Comparison of ENCODE assay signal across 8 cellular contexts in the genomic region with DNA sequence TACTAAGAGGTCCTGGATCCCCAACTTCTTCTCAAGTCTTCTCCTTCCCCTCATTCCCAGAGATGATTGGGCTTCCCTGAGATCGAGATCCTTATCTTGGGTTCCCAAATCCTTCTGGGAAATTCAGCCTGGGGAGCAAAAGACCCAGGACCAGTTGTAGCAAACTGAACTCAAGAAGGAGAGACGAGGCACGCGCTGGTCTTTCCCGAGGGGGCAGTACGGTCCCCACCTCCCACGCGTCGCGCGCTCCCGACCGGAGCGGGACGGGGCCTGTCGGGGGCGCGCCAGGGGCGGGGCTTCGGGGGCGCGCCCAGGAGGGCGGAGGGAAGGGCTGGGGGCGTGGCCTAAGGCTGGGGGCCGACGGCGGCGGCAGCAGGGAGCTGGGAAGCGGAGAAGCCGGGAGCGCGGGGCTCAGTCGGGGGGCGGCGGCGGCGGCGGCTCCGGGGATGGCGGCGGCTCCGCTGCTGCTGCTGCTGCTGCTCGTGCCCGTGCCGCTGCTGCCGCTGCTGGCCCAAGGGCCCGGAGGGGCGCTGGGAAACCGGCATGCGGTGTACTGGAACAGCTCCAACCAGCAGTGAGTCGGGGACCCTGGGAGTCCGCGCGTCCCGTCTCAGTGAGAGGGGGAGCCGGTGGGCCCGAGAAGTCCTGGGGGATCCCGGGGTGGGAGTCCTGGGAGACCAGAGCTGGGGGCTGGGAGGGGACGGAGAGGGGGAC. TPM values are rescaled to one million over a fixed set of nuclear protein-coding genes. Genes with fewer than 3 reads are reported as not detected.
A peak's percentile ranks its signal among the peaks of the same experiment; 100 is the strongest.
DNase-seq lines count a peak whose midpoint lies in the region; ATAC-seq, FAIRE-seq and TF ChIP-seq lines count a peak whose summit lies in the region.

A gene with protein sequence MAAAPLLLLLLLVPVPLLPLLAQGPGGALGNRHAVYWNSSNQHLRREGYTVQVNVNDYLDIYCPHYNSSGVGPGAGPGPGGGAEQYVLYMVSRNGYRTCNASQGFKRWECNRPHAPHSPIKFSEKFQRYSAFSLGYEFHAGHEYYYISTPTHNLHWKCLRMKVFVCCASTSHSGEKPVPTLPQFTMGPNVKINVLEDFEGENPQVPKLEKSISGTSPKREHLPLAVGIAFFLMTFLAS (plus strand): TSS at position 342 of the 714 bp plus-strand sequence. CDS start 105 bp downstream, at position 447.

- peak; percentile 35 for ATAC-seq in PC-3

- H3K9ac ChIP-seq in PC-3 (ENCODE audit: low read length), result no peak within 1 kb of the TSS

- H3K27ac ChIP-seq in PC-3 (ENCODE audit: low read length) (no peak within 1 kb of the TSS), osteoblast (ENCODE audit: low read depth, low read length) (no peak within 1 kb of the TSS)

- POLR2A ChIA-PET in PC-3 (lab: Charles Lee; ENCODE audit: unreplicated experiment), result no interaction called here

- H3K9me3 ChIP-seq in PC-3 (ENCODE audit: low read length) (no peaks in the 10 kb centered on the region), osteoblast (ENCODE audit: low read depth, low read length) (no peaks in the 10 kb centered on the region)

- H3K27me3 ChIP-seq in PC-3 (ENCODE audit: low read length) (peaks cover 44% of the 10 kb centered on the region), osteoblast (ENCODE audit: insufficient read depth, low read length) (peaks cover 61% of the 10 kb centered on the region)

- CTCF ChIA-PET in PC-3 (lab: Charles Lee), result interaction anchor here (0.6 to 1.0 kb wide), 3 partner anchors 17 to 34 kb away, joined by 3 to 4 read pairs (median 3); no protein-coding TSS in a partner anchor

- H2AFZ ChIP-seq in PC-3 (ENCODE audit: low read length) (peak within 1 kb of the TSS; percentile 80), osteoblast (ENCODE audit: low read length) (no peak within 1 kb of the TSS)

- H3K79me2 ChIP-seq in PC-3 (ENCODE audit: low read length) (no peaks in the 10 kb centered on the region), osteoblast (ENCODE audit: insufficient read depth, low read length) (no peaks in the 10 kb centered on the region)

- TF ChIP-seq POLR2A in H54 (IDR thresholded peaks at IDR 0.05; ENCODE audit: low read depth, low read length), result no peak

- H3K4me2 ChIP-seq in PC-3 (ENCODE audit: low read length), result peak within 1 kb of the TSS; percentile 80
- H3K4me2 ChIP-seq in osteoblast (ENCODE audit: insufficient read depth, low read length), result peak within 1 kb of the TSS; percentile 67

- no peak for FAIRE-seq in H54 (lab: Jason Lieb, UNC)
- FAIRE-seq in urothelium cell line (lab: Jason Lieb, UNC), result peak; percentile 35

- H4K20me1 ChIP-seq in PC-3 (ENCODE audit: low read length) (no peaks in the 10 kb centered on the region), osteoblast (ENCODE audit: insufficient read depth, low read length) (peaks cover 3% of the 10 kb centered on the region)

- peaks cover 57% of the 10 kb centered on the region for H3K4me1 ChIP-seq in PC-3 (ENCODE audit: insufficient read depth, low read length)
- H3K4me1 ChIP-seq in osteoblast (ENCODE audit: insufficient read depth, low read length), result peaks cover 4% of the 10 kb centered on the region

- H3K36me3 ChIP-seq in PC-3 (ENCODE audit: low read depth, low read length) (no peaks in the 10 kb centered on the region), osteoblast (ENCODE audit: insufficient read depth, low read length) (no peaks in the 10 kb centered on the region)

- no peaks in the 10 kb centered on the region for H3K9me2 ChIP-seq in PC-3 (replicated peaks; ENCODE audit: low read length)

- BruUV-seq in PC-3 (replicated peaks; lab: Mats Ljungman, UMichigan), result no TSS peak

- H3K4me3 ChIP-seq in PC-3 (ENCODE audit: low read length) (peak within 1 kb of the TSS; percentile 71), osteoblast (ENCODE audit: insufficient read depth, low read length) (peak within 1 kb of the TSS; percentile 59)

- H3F3A ChIP-seq in PC-3 (ENCODE audit: low read length, unreplicated experiment), result no peaks in the 10 kb centered on the region

- DNase-seq in Ammon's horn (ENCODE audit: low spot score) (peak; percentile 78), H54 (ENCODE audit: insufficient read length, low spot score) (peak; percentile 89), PC-3 (peak; percentile 81), germinal center (ENCODE audit: low spot score) (peak; percentile 91), osteoblast (ENCODE audit: insufficient read length, low spot score, missing footprints) (peak; percentile 100), urothelium cell line (ENCODE audit: low spot score) (peak; percentile 96), NOMO-1 treated with dmso at 0.1 percent for 144 hours (lab: John Stamatoyannopoulos, UW; ENCODE audit: unreplicated experiment) (no peak)
- peak; percentile 68 for DNase-seq in activated naive CD4-positive, alpha-beta T cell treated with Interleukin-2 at 50 U/mL for 16 hours

- intact Hi-C loops in PC-3 (cut with micrococcal nuclease), result no loop called here

- TF ChIP-seq CTCF in PC-3 (conservative IDR thresholded peaks at IDR 0.05; ENCODE audit: low read depth, low read length) (no peak), osteoblast (IDR thresholded peaks at IDR 0.05; ENCODE audit: extremely low read depth, low read depth, low read length) (no peak)

RNA-seq across cellular contexts. Expression of the gene that starts here (rescaled TPM):
- total RNA-seq in PC-3 (2014; rRNA removed), result 16.2 and 23.5 TPM in 2 replicates
- 1.4 and 2.1 TPM in 2 replicates for total RNA-seq in osteoblast
